Comparison of ENCODE assay signal across 8 cellular contexts in the genomic region with DNA sequence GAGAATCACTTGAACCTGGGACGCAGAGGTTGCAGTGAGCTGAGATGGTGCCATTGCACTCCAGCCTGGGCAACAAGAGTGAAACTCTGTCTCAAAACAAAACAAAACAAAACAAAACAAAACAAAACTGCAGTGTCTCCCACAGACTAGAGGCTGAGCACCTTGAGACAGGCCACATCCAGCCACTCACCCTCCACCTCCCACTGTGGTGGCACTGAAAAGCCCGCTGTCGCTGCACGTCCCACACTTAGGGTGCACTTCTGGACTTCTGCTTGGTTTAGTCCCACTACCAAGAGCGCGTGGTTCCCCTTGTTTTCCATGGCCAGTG. TPM values are rescaled to one million over a fixed set of nuclear protein-coding genes. Genes with fewer than 3 reads are reported as not detected.
DNase-seq lines count a peak whose midpoint lies in the region; ATAC-seq and TF ChIP-seq lines count a peak whose summit lies in the region.
"Not testable (repeated sequence)": the region's sequence is repeated elsewhere in the genome, so short reads cannot be mapped to it uniquely, and the experiment has no call there.

No MANE protein-coding gene starts in this region.

- not testable (repeated sequence) for H3K27me3 Mint-ChIP-seq in T-helper 1 cell treated with Interleukin-12 subunit alpha and Interleukin-12 subunit beta and Interleukin-4 antibody, amounts not matched to agents 30 μg/mL and 1 μg/mL, for 36 hours (ENCODE audit: low read depth); activated naive CD4-positive, alpha-beta T cell treated with anti-CD3 and anti-CD28 coated beads, Interleukin-2, amount 10 ng/mL, durations not matched to agents 7 days and 5 days; natural killer cell (ENCODE audit: low read depth in 2 of 2)

- H3K4me3 ChIP-seq in GM23248, hepatocyte, vagina: not testable (repeated sequence)
- H3K4me3 ChIP-seq in dorsolateral prefrontal cortex (peak overlapping the region in 33 of 59 donors; percentile 3 to 48 (median 21)), spleen (peak overlapping the region in 2 of 8 donors; percentile 8 to 49)

- not testable (repeated sequence) for H3K9me3 ChIP-seq in GM23248 (ENCODE audit: low read depth); hepatocyte (ENCODE audit: low read depth); spleen; vagina

- H3K79me2 ChIP-seq in GM23248 (ENCODE audit: insufficient read depth), result peaks cover 100% of the 10 kb centered on the region
- peaks cover 96% of the 10 kb centered on the region for H3K79me2 ChIP-seq in hepatocyte

- H3K27ac ChIP-seq in GM23248, result peak overlapping the region; percentile 80
- peak overlapping the region in 55 of 59 donors; percentile 15 to 91 (median 75) for H3K27ac ChIP-seq in dorsolateral prefrontal cortex
- peak overlapping the region; percentile 93 for H3K27ac ChIP-seq in hepatocyte
- H3K27ac ChIP-seq in spleen, result peak overlapping the region; percentile 71 to 90 (median 84)
- peak overlapping the region; percentile 54 for H3K27ac ChIP-seq in vagina

- 95 to 100% methylated on average over 6 of the region's 6 CpGs for WGBS in GM23248 (ENCODE audit: low coverage in 1 of 2, low lambda C conversion rate in 2 of 2, missing lambda C conversion rate in 2 of 2), 2 experiments
- 87% methylated on average over 6 of the region's 6 CpGs for WGBS in hepatocyte (ENCODE audit: low lambda C conversion rate, missing lambda C conversion rate)
- WGBS in spleen, 5 donors, result 56 to 68% (median 56%) methylated on average over 5 to 6 of the region's 6 CpGs

- peak overlapping the region; percentile 47 for H3K4me3 Mint-ChIP-seq in T-helper 1 cell treated with Interleukin-12 subunit alpha and Interleukin-12 subunit beta and Interleukin-4 antibody, amounts not matched to agents 30 μg/mL and 1 μg/mL, for 36 hours
- peak overlapping the region; percentile 69 for H3K4me3 Mint-ChIP-seq in activated naive CD4-positive, alpha-beta T cell treated with anti-CD3 and anti-CD28 coated beads, Interleukin-2, amount 10 ng/mL, durations not matched to agents 7 days and 5 days
- peak overlapping the region; percentile 79 for H3K4me3 Mint-ChIP-seq in natural killer cell

- peak; percentile 30 to 51 (median 40) for ATAC-seq in natural killer cell

- in situ Hi-C loops in GM23248 (cut with MboI), result not testable (repeated sequence)

- H3K4me1 Mint-ChIP-seq in T-helper 1 cell treated with Interleukin-12 subunit alpha and Interleukin-12 subunit beta and Interleukin-4 antibody, amounts not matched to agents 30 μg/mL and 1 μg/mL, for 36 hours (ENCODE audit: low read depth), result peaks cover 58% of the 10 kb centered on the region
- peaks cover 92% of the 10 kb centered on the region for H3K4me1 Mint-ChIP-seq in activated naive CD4-positive, alpha-beta T cell treated with anti-CD3 and anti-CD28 coated beads, Interleukin-2, amount 10 ng/mL, durations not matched to agents 7 days and 5 days
- H3K4me1 Mint-ChIP-seq in natural killer cell, result peaks cover 55 to 85% of the 10 kb centered on the region in 2 donors

- CTCF ChIA-PET in activated naive CD4-positive, alpha-beta T cell treated with anti-CD3 and anti-CD28 coated beads, Interleukin-2, amount 10 ng/mL, durations not matched to agents 7 days and 5 days (lab: Charles Lee), result interaction anchor here (1.0 to 1.8 kb wide), 3 partner anchors 8 to 157 kb away, joined by 3 to 7 read pairs (median 7); no protein-coding TSS in a partner anchor

- H3K9ac ChIP-seq in GM23248, result peak overlapping the region; percentile 68

- H3K4me1 ChIP-seq in GM23248 (ENCODE audit: insufficient read depth), result peaks cover 29% of the 10 kb centered on the region
- peaks cover 73% of the 10 kb centered on the region for H3K4me1 ChIP-seq in hepatocyte (ENCODE audit: insufficient read depth)
- peaks cover 44 to 100% (median 92%) of the 10 kb centered on the region in 6 donors for H3K4me1 ChIP-seq in spleen
- peaks cover 86% of the 10 kb centered on the region for H3K4me1 ChIP-seq in vagina

- H3K27ac Mint-ChIP-seq in T-helper 1 cell treated with Interleukin-12 subunit alpha and Interleukin-12 subunit beta and Interleukin-4 antibody, amounts not matched to agents 30 μg/mL and 1 μg/mL, for 36 hours, result peak overlapping the region; percentile 93
- H3K27ac Mint-ChIP-seq in activated naive CD4-positive, alpha-beta T cell treated with anti-CD3 and anti-CD28 coated beads, Interleukin-2, amount 10 ng/mL, durations not matched to agents 7 days and 5 days, result peak overlapping the region; percentile 100
- H3K27ac Mint-ChIP-seq in natural killer cell, result peak overlapping the region; percentile 94 to 96

- H3K9me2 ChIP-seq in GM23248 (ENCODE audit: insufficient read depth); hepatocyte (replicated peaks; ENCODE audit: insufficient read depth): not testable (repeated sequence)

- peaks cover 16% of the 10 kb centered on the region for H3F3A ChIP-seq in GM23248 (ENCODE audit: insufficient read depth)

- not testable (repeated sequence) for TF ChIP-seq POLR2A in spleen (IDR thresholded peaks at IDR 0.05); vagina (IDR thresholded peaks at IDR 0.05)

- not testable (repeated sequence) for DNase-seq in GM23248; activated naive CD4-positive, alpha-beta T cell treated with anti-CD3 and anti-CD28 coated beads, Interleukin-2, amount 10 ng/mL, durations not matched to agents 7 days and 5 days; dorsolateral prefrontal cortex; hepatocyte (ENCODE audit: low spot score); natural killer cell; spleen; vagina (ENCODE audit: extremely low spot score in 2 of 2)

- H3K4me2 ChIP-seq in GM23248 (ENCODE audit: unreplicated experiment) (peak overlapping the region; percentile 73), hepatocyte (peak overlapping the region; percentile 70)

- H2AFZ ChIP-seq in GM23248, hepatocyte: not testable (repeated sequence)

- not testable (repeated sequence) for H3K36me3 Mint-ChIP-seq in T-helper 1 cell treated with Interleukin-12 subunit alpha and Interleukin-12 subunit beta and Interleukin-4 antibody, amounts not matched to agents 30 μg/mL and 1 μg/mL, for 36 hours (ENCODE audit: low read depth); natural killer cell
- peaks cover 18% of the 10 kb centered on the region for H3K36me3 Mint-ChIP-seq in activated naive CD4-positive, alpha-beta T cell treated with anti-CD3 and anti-CD28 coated beads, Interleukin-2, amount 10 ng/mL, durations not matched to agents 7 days and 5 days

- TF ChIP-seq CTCF in dorsolateral prefrontal cortex (IDR thresholded peaks at IDR 0.05 in 54 of 56, conservative IDR thresholded peaks at IDR 0.05 in 2 of 56; ENCODE audit: low read depth in 1 of 56, partially characterized antibody in 56 of 56); hepatocyte (IDR thresholded peaks at IDR 0.05; ENCODE audit: poor library complexity); natural killer cell (IDR thresholded peaks at IDR 0.05); spleen (IDR thresholded peaks at IDR 0.05 in 8 of 11, conservative IDR thresholded peaks at IDR 0.05 in 3 of 11); vagina (IDR thresholded peaks at IDR 0.05): not testable (repeated sequence)

- H3K36me3 ChIP-seq in GM23248 (ENCODE audit: low read depth); hepatocyte (replicated peaks; ENCODE audit: insufficient read depth, low read depth); vagina: not testable (repeated sequence)
- peaks cover 0 to 43% (median 6%) of the 10 kb centered on the region in 6 donors for H3K36me3 ChIP-seq in spleen

- not testable (repeated sequence) for H3K9me3 Mint-ChIP-seq in T-helper 1 cell treated with Interleukin-12 subunit alpha and Interleukin-12 subunit beta and Interleukin-4 antibody, amounts not matched to agents 30 μg/mL and 1 μg/mL, for 36 hours; activated naive CD4-positive, alpha-beta T cell treated with anti-CD3 and anti-CD28 coated beads, Interleukin-2, amount 10 ng/mL, durations not matched to agents 7 days and 5 days; natural killer cell

- H4K20me1 ChIP-seq in GM23248 (ENCODE audit: insufficient read depth), result not testable (repeated sequence)
- H4K20me1 ChIP-seq in hepatocyte (ENCODE audit: insufficient read depth, poor library complexity, severe bottlenecking), result peaks cover 75% of the 10 kb centered on the region

- H3K27me3 ChIP-seq in GM23248 (replicated peaks; ENCODE audit: insufficient read depth); dorsolateral prefrontal cortex; hepatocyte; spleen (replicated peaks in 1 of 7); vagina: not testable (repeated sequence)

- intact Hi-C loops in dorsolateral prefrontal cortex (cut with DNase I); natural killer cell (cut with micrococcal nuclease); vagina (cut with DNase I): not testable (repeated sequence)
- intact Hi-C loops in spleen (cut with DNase I; ENCODE audit: low total_unique reads), result loop anchor here (10.0 kb wide), 1 partner anchor 57 kb away; a partner anchor contains a TSS

RNA-seq across cellular contexts. Expression of a gene that starts 16.3 kb away (rescaled TPM):
- 41.8 and 53.5 TPM in 2 replicates for total RNA-seq in GM23248 (2014; rRNA removed; shearing (Covaris generic))
- 50.0 and 51.7 TPM in 2 replicates for polyA plus RNA-seq in GM23248 (2016; fragmentation: Nextera tagmentation; extraction: Ambion mirVana)
- total RNA-seq in dorsolateral prefrontal cortex, result 100 to 1,000 TPM in 31 of 120 experiments, 10 to 100 TPM in 89; 71.9 to 120 (median 93.1) TPM
- 51.0 and 78.1 TPM in 2 replicates for total RNA-seq in hepatocyte
- polyA plus RNA-seq in hepatocyte, result 10.4 and 16.4 TPM in 2 replicates
- 10 to 100 TPM; 73.9 to 95.2 (median 89.7) TPM for total RNA-seq in natural killer cell
- 10 to 100 TPM; 68.5 to 92.9 (median 71.2) TPM for total RNA-seq in spleen
- 10 to 100 TPM; 27.5 to 44.3 (median 30.2) TPM for polyA plus RNA-seq in spleen
- total RNA-seq in vagina, result 110 TPM

RNA-seq across cellular contexts. Expression of a gene that starts 47.6 kb away (rescaled TPM):
- total RNA-seq in GM23248 (2014; rRNA removed; shearing (Covaris generic)), result 5.1 and 16.1 TPM in 2 replicates
- 6.7 and 7.0 TPM in 2 replicates for polyA plus RNA-seq in GM23248 (2016; fragmentation: Nextera tagmentation; extraction: Ambion mirVana)
- total RNA-seq in dorsolateral prefrontal cortex, result 10 to 100 TPM in 113 of 120 experiments, 1 to 10 TPM in 7; 7.5 to 55.0 (median 19.2) TPM
- total RNA-seq in hepatocyte, result 7.5 and 15.5 TPM in 2 replicates
- 17.8 and 23.1 TPM in 2 replicates for polyA plus RNA-seq in hepatocyte
- total RNA-seq in natural killer cell, result 10 to 100 TPM; 34.0 to 41.6 (median 38.3) TPM
- total RNA-seq in spleen, result 10 to 100 TPM; 14.7 to 20.7 (median 17.6) TPM
- 10 to 100 TPM; 23.7 to 61.8 (median 51.3) TPM for polyA plus RNA-seq in spleen
- total RNA-seq in vagina, result 35.8 TPM

RNA-seq across cellular contexts. Expression of a gene that starts 56.9 kb away (rescaled TPM):
- 3.8 and 4.4 TPM in 2 replicates for total RNA-seq in GM23248 (2014; rRNA removed; shearing (Covaris generic))
- polyA plus RNA-seq in GM23248 (2016; fragmentation: Nextera tagmentation; extraction: Ambion mirVana), result 1.8 and 2.1 TPM in 2 replicates
- 10 to 100 TPM in 11 of 120 experiments, 1 to 10 TPM in 109; 3.0 to 14.3 (median 7.2) TPM for total RNA-seq in dorsolateral prefrontal cortex
- 4.3 and 5.9 TPM in 2 replicates for total RNA-seq in hepatocyte
- 3.1 and 4.5 TPM in 2 replicates for polyA plus RNA-seq in hepatocyte
- total RNA-seq in natural killer cell, result 10 to 100 TPM; 21.1 to 26.3 (median 24.2) TPM
- total RNA-seq in spleen, result 10 to 100 TPM in 6 of 7 donors, 1 to 10 TPM in 1; 8.5 to 15.9 (median 12.5) TPM
- 1 to 10 TPM; 2.1 to 9.6 (median 3.3) TPM for polyA plus RNA-seq in spleen
- 7.9 TPM for total RNA-seq in vagina

RNA-seq across cellular contexts. Expression of a gene that starts 58.0 kb away (rescaled TPM):
- 215 and 231 TPM in 2 replicates for total RNA-seq in GM23248 (2014; rRNA removed; shearing (Covaris generic))
- polyA plus RNA-seq in GM23248 (2016; fragmentation: Nextera tagmentation; extraction: Ambion mirVana) (585 and 588 TPM in 2 replicates), hepatocyte (437 and 441 TPM in 2 replicates), spleen (100 to 1,000 TPM; 252 to 377 (median 345) TPM)
- total RNA-seq in dorsolateral prefrontal cortex (100 to 1,000 TPM in 119 of 120 experiments, 10 to 100 TPM in 1; 98.5 to 237 (median 172) TPM), hepatocyte (158 and 171 TPM in 2 replicates), natural killer cell (100 to 1,000 TPM; 111 to 115 (median 113) TPM), spleen (100 to 1,000 TPM in 6 of 7 donors, 10 to 100 TPM in 1; 83.8 to 156 (median 116) TPM), vagina (318 TPM)
